9 cellular contexts compared by ENCODE assay signal in genomic region chr6:46781478-46782378, GRCh38. TPM values are rescaled to one million over a fixed set of nuclear protein-coding genes. Genes with fewer than 3 reads are reported as not detected.
A peak's percentile ranks its signal among the peaks of the same experiment; 100 is the strongest.
DNase-seq lines count a peak whose midpoint lies in the region; ATAC-seq and TF ChIP-seq lines count a peak whose summit lies in the region.
"Had no signal": no experiment of that assay in that cellular context is flagged by ENCODE, and none has a peak within 500 bp of the region (broad histone marks: within the 10 kb centered on the region; RNA-seq: fewer than 3 reads in every experiment).

No MANE protein-coding gene starts in this region.

- H3K36me3 ChIP-seq in Karpas-422 (ENCODE audit: insufficient read depth, low read length) (no peaks in the 10 kb centered on the region), PC-3 (ENCODE audit: low read depth, low read length) (no peaks in the 10 kb centered on the region)
- H3K36me3 ChIP-seq: BLaER1 treated with 17β-estradiol and CSF1 and Interleukin-3, amounts not matched to agents 10 nM and 100 nM had no signal

- H3K4me3 ChIP-seq in Karpas-422 (ENCODE audit: low read length) = no peak overlapping the region
- H3K4me3 ChIP-seq in PC-3 (ENCODE audit: low read length) = no peak overlapping the region
- H3K4me3 ChIP-seq: BLaER1 treated with 17β-estradiol and CSF1 and Interleukin-3, amounts not matched to agents 10 nM and 100 nM had no signal

- H3K79me2 ChIP-seq in Karpas-422 (ENCODE audit: low read length) = no peaks in the 10 kb centered on the region
- H3K79me2 ChIP-seq in PC-3 (ENCODE audit: low read length) = no peaks in the 10 kb centered on the region

- intact Hi-C loops in PC-3 (cut with micrococcal nuclease) = loop anchor here (1.0 to 5.0 kb wide), 5 partner anchors 47 to 364 kb away; no protein-coding TSS in a partner anchor

- H3K4me1 ChIP-seq in Karpas-422 (ENCODE audit: low read length) = no peaks in the 10 kb centered on the region; the same call in 1 of the 2 replicates
- H3K4me1 ChIP-seq in PC-3 (ENCODE audit: insufficient read depth, low read length) = no peaks in the 10 kb centered on the region

- H3K27me3 ChIP-seq in Karpas-422 (ENCODE audit: low read length) (0 out of 2 replicates have a peak, but pooled peaks cover 2% of the 10 kb centered on the region), PC-3 (ENCODE audit: low read length) (no peaks in the 10 kb centered on the region)
- H3K27me3 ChIP-seq: BLaER1 treated with 17β-estradiol and CSF1 and Interleukin-3, amounts not matched to agents 10 nM and 100 nM had no signal

- no peaks in the 10 kb centered on the region for H3F3A ChIP-seq in PC-3 (ENCODE audit: low read length, unreplicated experiment)

- H3K4me2 ChIP-seq in Karpas-422 (ENCODE audit: low read depth, low read length, poor library complexity, severe bottlenecking) (no peak overlapping the region), PC-3 (ENCODE audit: low read length) (no peak overlapping the region)

- POLR2A ChIA-PET in PC-3 (lab: Charles Lee; ENCODE audit: unreplicated experiment) = no interaction called here

- H3K9me2 ChIP-seq in Karpas-422 (replicated peaks; ENCODE audit: insufficient read depth, low read length) (no peaks in the 10 kb centered on the region), PC-3 (replicated peaks; ENCODE audit: low read length) (no peaks in the 10 kb centered on the region)

- ATAC-seq in PC-3 (peak; percentile 88), GM19467 (IDR thresholded peaks at IDR 0.05; ENCODE audit: unreplicated experiment) (no peak), HG03342 (IDR thresholded peaks at IDR 0.05; ENCODE audit: unreplicated experiment) (no peak)

- BruUV-seq in PC-3 (replicated peaks; lab: Mats Ljungman, UMichigan) = no TSS peak

- DNase-seq in NCI-H146 (lab: John Stamatoyannopoulos, UW) (peak; percentile 33), NCI-H146 treated with DMSO at 0.1 percent for 48 hours (lab: John Stamatoyannopoulos, UW; ENCODE audit: unreplicated experiment) (no peak), Karpas-422 (peak; percentile 82), PC-3 (peak; percentile 87), dermis blood vessel endothelial cell (peak; percentile 74), midbrain (lab: John Stamatoyannopoulos, UW) (peak; percentile 74)

- H4K20me1 ChIP-seq in Karpas-422 (ENCODE audit: insufficient read depth, low read depth, low read length) (no peaks in the 10 kb centered on the region), PC-3 (ENCODE audit: low read length) (no peaks in the 10 kb centered on the region)
- H4K20me1 ChIP-seq: BLaER1 treated with 17β-estradiol and CSF1 and Interleukin-3, amounts not matched to agents 10 nM and 100 nM had no signal

- H3K9ac ChIP-seq in Karpas-422 (ENCODE audit: low read length) = no peak overlapping the region
- H3K9ac ChIP-seq in PC-3 (ENCODE audit: low read length) = no peak overlapping the region
- H3K9ac ChIP-seq: BLaER1 treated with 17β-estradiol and CSF1 and Interleukin-3, amounts not matched to agents 10 nM and 100 nM had no signal

- H3K9me3 ChIP-seq in Karpas-422 (ENCODE audit: low read length) = no peaks in the 10 kb centered on the region
- H3K9me3 ChIP-seq in PC-3 (ENCODE audit: low read length) = no peaks in the 10 kb centered on the region
- H3K9me3 ChIP-seq: BLaER1 treated with 17β-estradiol and CSF1 and Interleukin-3, amounts not matched to agents 10 nM and 100 nM had no signal

- peak; percentile 86 for TF ChIP-seq CTCF in PC-3 (conservative IDR thresholded peaks at IDR 0.05; ENCODE audit: low read depth, low read length)

- H3K27ac ChIP-seq in Karpas-422 (ENCODE audit: low read length) = no peak overlapping the region
- H3K27ac ChIP-seq in PC-3 (ENCODE audit: low read length) = no peak overlapping the region
- H3K27ac ChIP-seq: BLaER1 treated with 17β-estradiol and CSF1 and Interleukin-3, amounts not matched to agents 10 nM and 100 nM had no signal

- CTCF ChIA-PET in PC-3 (lab: Charles Lee) = no interaction called here

- H2AFZ ChIP-seq in Karpas-422 (ENCODE audit: low read length) (no peak overlapping the region), PC-3 (ENCODE audit: low read length) (no peak overlapping the region)

RNA-seq across cellular contexts. Expression of gene MEP1A, which starts 11.5 kb away (rescaled TPM):
- not detected in 2 replicates for total RNA-seq in Karpas-422 (2014; rRNA removed; shearing (Covaris generic); ENCODE audit: low replicate concordance)
- not detected in 2 replicates for total RNA-seq in PC-3 (2014; rRNA removed)
- total RNA-seq in dermis blood vessel endothelial cell = not detected in 2 replicates

RNA-seq across cellular contexts. Expression of gene ANKRD66, which starts 35.0 kb away (rescaled TPM):
- not detected in 2 replicates for total RNA-seq in Karpas-422 (2014; rRNA removed; shearing (Covaris generic); ENCODE audit: low replicate concordance)
- not detected in 2 replicates for total RNA-seq in PC-3 (2014; rRNA removed)
- total RNA-seq in dermis blood vessel endothelial cell = not detected in 2 replicates

RNA-seq across cellular contexts. Expression of gene PLA2G7, which starts 46.6 kb away (rescaled TPM):
- total RNA-seq in Karpas-422 (2014; rRNA removed; shearing (Covaris generic); ENCODE audit: low replicate concordance) = not detected in 2 replicates
- total RNA-seq in PC-3 (2014; rRNA removed) = 1.8 and 2.9 TPM in 2 replicates
- not detected in 2 replicates for total RNA-seq in dermis blood vessel endothelial cell
